2 cellular contexts compared by ENCODE assay signal in genomic region chr12:93759512-93760081, GRCh38.
TF ChIP-seq lines count a peak whose summit lies in the region.

No MANE protein-coding gene starts in this region.

TF ChIP-seq in A549, 52 proteins besides CTCF, POLR2A, EP300 and RAD21 (continued from another document):
- no peak for TF ChIP-seq E2F6 (IDR thresholded peaks at IDR 0.05; ENCODE audit: borderline replicate concordance, low read depth)
- TF ChIP-seq ZNF302 (CRISPR knock-in tag; IDR thresholded peaks at IDR 0.05), result no peak
- no peak for TF ChIP-seq FOSL2 (IDR thresholded peaks at IDR 0.05)
- no peak for TF ChIP-seq FOSL2 (CRISPR knock-in tag; IDR thresholded peaks at IDR 0.05)
- TF ChIP-seq HMGXB4 (CRISPR knock-in tag; IDR thresholded peaks at IDR 0.05; ENCODE audit: borderline replicate concordance), result no peak
- no peak for TF ChIP-seq ESRRA (IDR thresholded peaks at IDR 0.05; ENCODE audit: borderline replicate concordance, low read length)
- TF ChIP-seq USF2 (IDR thresholded peaks at IDR 0.05), result no peak
TF ChIP-seq in A549: peak in this region for 0.

TF ChIP-seq in SK-N-SH treated with all-trans-retinoic acid at 6 μM for 48 hours, 23 proteins besides CTCF, POLR2A, EP300 and RAD21 (continued from another document):
- TF ChIP-seq POU6F1 (CRISPR knock-in tag; IDR thresholded peaks at IDR 0.05; ENCODE audit: borderline replicate concordance, low read depth) (no peak), ZNF70 (CRISPR knock-in tag; IDR thresholded peaks at IDR 0.05) (no peak), ZC3H10 (CRISPR knock-in tag; IDR thresholded peaks at IDR 0.05) (no peak), CSRNP3 (CRISPR knock-in tag; IDR thresholded peaks at IDR 0.05) (no peak), SNAI2 (CRISPR knock-in tag; IDR thresholded peaks at IDR 0.05) (no peak), GLIS3 (CRISPR knock-in tag; IDR thresholded peaks at IDR 0.05) (no peak), ZNF565 (CRISPR knock-in tag; conservative IDR thresholded peaks at IDR 0.05; ENCODE audit: low read depth) (no peak), RARB (CRISPR knock-in tag; IDR thresholded peaks at IDR 0.05) (no peak), CREB5 (CRISPR knock-in tag; IDR thresholded peaks at IDR 0.05; ENCODE audit: low read depth) (no peak), ZFP3 (CRISPR knock-in tag; IDR thresholded peaks at IDR 0.05) (no peak), TOX (CRISPR knock-in tag; IDR thresholded peaks at IDR 0.05; ENCODE audit: borderline replicate concordance) (no peak), ZFP30 (CRISPR knock-in tag; IDR thresholded peaks at IDR 0.05) (no peak), PPARA (CRISPR knock-in tag; IDR thresholded peaks at IDR 0.05; ENCODE audit: borderline replicate concordance) (no peak), CSDC2 (CRISPR knock-in tag; IDR thresholded peaks at IDR 0.05) (no peak), OSR1 (CRISPR knock-in tag; IDR thresholded peaks at IDR 0.05) (no peak)
TF ChIP-seq in SK-N-SH treated with all-trans-retinoic acid at 6 μM for 48 hours: peak in this region for 0.
